In genomic region chr7:7742223-7742622, GRCh38 we compare ENCODE assay signal across 22 cellular contexts.
"Had no signal": no experiment of that assay in that cellular context is flagged by ENCODE, and none has a peak within 500 bp of the region (broad histone marks: within the 10 kb centered on the region; RNA-seq: fewer than 3 reads in every experiment).

No MANE protein-coding gene starts in this region.

- H3K36me3 Mint-ChIP-seq: activated naive CD4-positive, alpha-beta T cell treated with anti-CD3 and anti-CD28 coated beads, Interleukin-2, amount 50 U/mL, for 72 hours; mesothelial cell of epicardium; natural killer cell treated with Interleukin-12 subunit alpha and Interleukin-12 subunit beta and Interleukin-15 and Interleukin-18, amount 100 ng/mL, for 72 hours had no signal

- FAIRE-seq: bronchial epithelial cell, frontal cortex had no signal

- H3K4me1 ChIP-seq: uterus had no signal

- DNase-seq: activated CD4-positive, alpha-beta T cell treated with anti-CD3 and anti-CD28 coated beads for 36 hours; activated CD4-positive, alpha-beta T cell treated with anti-CD3 and anti-CD28 coated beads, Interleukin-2, amount 50 U/mL, for 48 hours; activated gamma-delta T cell treated with Interleukin-2 at 50 U/mL for 16 hours; adrenal gland; cerebellar nuclear complex; cortex of kidney; kidney; nucleus accumbens; posterior cingulate gyrus; uterus had no signal

- H3K27me3 Mint-ChIP-seq: activated CD4-positive, alpha-beta T cell treated with anti-CD3 and anti-CD28 coated beads for 36 hours; natural killer cell treated with Interleukin-12 subunit alpha and Interleukin-12 subunit beta and Interleukin-15 and Interleukin-18, amount 100 ng/mL, for 72 hours; stimulated activated naive CD8-positive, alpha-beta T cell treated with anti-CD3 and anti-CD28 coated beads, Interleukin-15, Interleukin-2, amounts not matched to agents 100 ng/mL and 50 ng/mL, for 24 hours had no signal

- H3K36me3 ChIP-seq: adrenal gland, tibial nerve, uterus had no signal

- H3K27me3 ChIP-seq: adrenal gland, tibial nerve, uterus had no signal

- H3K27ac Mint-ChIP-seq: activated CD4-positive, alpha-beta T cell treated with anti-CD3 and anti-CD28 coated beads for 36 hours; activated naive CD4-positive, alpha-beta T cell treated with anti-CD3 and anti-CD28 coated beads, Interleukin-2, amount 50 U/mL, for 72 hours; activated T-helper 1 cell treated with anti-CD3 and anti-CD28 coated beads, Interleukin-12 subunit alpha, Interleukin-12 subunit beta, Interleukin-2, Interleukin-4 antibody, amounts not matched to agents 30 ng/mL and 10 ng/mL and 1 ng/mL, durations not matched to agents 14 hours and 24 hours and 36 hours; mesothelial cell of epicardium; natural killer cell treated with Interleukin-12 subunit alpha and Interleukin-12 subunit beta and Interleukin-15 and Interleukin-18, amount 100 ng/mL, for 72 hours; stimulated activated naive CD8-positive, alpha-beta T cell treated with anti-CD3 and anti-CD28 coated beads, Interleukin-15, Interleukin-2, amounts not matched to agents 100 ng/mL and 50 ng/mL, for 24 hours had no signal

- ATAC-seq: activated CD4-positive, alpha-beta T cell treated with anti-CD3 and anti-CD28 coated beads for 36 hours; activated naive CD4-positive, alpha-beta T cell treated with anti-CD3 and anti-CD28 coated beads, Interleukin-2, amount 50 U/mL, for 72 hours; left lobe of liver; natural killer cell treated with Interleukin-12 subunit alpha and Interleukin-12 subunit beta and Interleukin-15 and Interleukin-18, amount 100 ng/mL, for 72 hours had no signal

- H3K4me3 ChIP-seq: adrenal gland, lung, skin epidermis, tibial nerve, uterus had no signal

- H3K9me3 Mint-ChIP-seq: activated naive CD4-positive, alpha-beta T cell treated with anti-CD3 and anti-CD28 coated beads, Interleukin-2, amount 50 U/mL, for 72 hours; activated T-helper 1 cell treated with anti-CD3 and anti-CD28 coated beads, Interleukin-12 subunit alpha, Interleukin-12 subunit beta, Interleukin-2, Interleukin-4 antibody, amounts not matched to agents 30 ng/mL and 10 ng/mL and 1 ng/mL, durations not matched to agents 14 hours and 24 hours and 36 hours; mesothelial cell of epicardium; natural killer cell treated with Interleukin-12 subunit alpha and Interleukin-12 subunit beta and Interleukin-15 and Interleukin-18, amount 100 ng/mL, for 72 hours; stimulated activated naive CD8-positive, alpha-beta T cell treated with anti-CD3 and anti-CD28 coated beads, Interleukin-15, Interleukin-2, amounts not matched to agents 100 ng/mL and 50 ng/mL, for 24 hours had no signal

- H3K4me3 Mint-ChIP-seq: activated CD4-positive, alpha-beta T cell treated with anti-CD3 and anti-CD28 coated beads for 36 hours; activated T-helper 1 cell treated with anti-CD3 and anti-CD28 coated beads, Interleukin-12 subunit alpha, Interleukin-12 subunit beta, Interleukin-2, Interleukin-4 antibody, amounts not matched to agents 30 ng/mL and 10 ng/mL and 1 ng/mL, durations not matched to agents 14 hours and 24 hours and 36 hours; mesothelial cell of epicardium; natural killer cell treated with Interleukin-12 subunit alpha and Interleukin-12 subunit beta and Interleukin-15 and Interleukin-18, amount 100 ng/mL, for 72 hours; stimulated activated naive CD8-positive, alpha-beta T cell treated with anti-CD3 and anti-CD28 coated beads, Interleukin-15, Interleukin-2, amounts not matched to agents 100 ng/mL and 50 ng/mL, for 24 hours had no signal

- H3K27ac ChIP-seq: adrenal gland, skin epidermis, uterus, VCaP had no signal

- H3K9me3 ChIP-seq: adrenal gland, tibial nerve, uterus had no signal
